ENCODE assay signal across 8 cellular contexts in the genomic region with DNA sequence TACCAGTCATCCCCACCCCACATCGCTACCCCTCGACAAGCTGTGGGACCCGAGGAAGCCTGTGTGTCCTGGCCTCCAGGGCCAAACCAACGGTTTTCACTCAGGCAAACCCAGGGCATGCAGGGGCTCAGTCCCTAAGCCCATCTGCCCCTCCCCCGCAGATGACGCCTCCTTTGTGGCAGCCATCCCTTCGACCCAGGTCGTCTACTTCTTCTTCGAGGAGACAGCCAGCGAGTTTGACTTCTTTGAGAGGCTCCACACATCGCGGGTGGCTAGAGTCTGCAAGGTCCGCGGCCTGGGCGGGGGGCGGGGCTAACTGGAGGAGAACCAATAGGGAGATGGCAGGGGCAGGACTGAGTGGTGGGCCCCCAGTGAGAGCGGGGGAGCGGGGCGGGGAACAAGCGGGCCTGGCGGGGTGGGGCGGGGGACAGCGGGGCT. TPM values are rescaled to one million over a fixed set of nuclear protein-coding genes. Genes with fewer than 3 reads are reported as not detected.
A peak's percentile ranks its signal among the peaks of the same experiment; 100 is the strongest.
DNase-seq lines count a peak whose midpoint lies in the region; ATAC-seq and TF ChIP-seq lines count a peak whose summit lies in the region.

No MANE protein-coding gene starts in this region.

- peaks cover 47% of the 10 kb centered on the region for H3K36me3 Mint-ChIP-seq in activated CD4-positive, alpha-beta T cell treated with anti-CD3 and anti-CD28 coated beads, Interleukin-2, amount 10 ng/mL, durations not matched to agents 7 days and 5 days (ENCODE audit: low read depth)

- no peak overlapping the region for H3K4me3 ChIP-seq in MM.1S (ENCODE audit: low read length)
- H3K4me3 ChIP-seq in OCI-LY7 (ENCODE audit: low read depth, low read length, poor library complexity, severe bottlenecking): no peak overlapping the region

- H3K27me3 ChIP-seq in MM.1S (replicated peaks; ENCODE audit: insufficient read depth, low read length): no peaks in the 10 kb centered on the region

- peak; percentile 65 for DNase-seq in MM.1S
- DNase-seq in activated CD4-positive, alpha-beta T cell treated with anti-CD3 and anti-CD28 coated beads, Interleukin-2, amount 10 ng/mL, durations not matched to agents 7 days and 5 days: peak; percentile 66
- peak; percentile 61 to 88 for DNase-seq in dermis microvascular lymphatic vessel endothelial cell (ENCODE audit: low read depth in 2 of 2)
- peak; percentile 84 to 92 for DNase-seq in lung microvascular endothelial cell (ENCODE audit: low read depth in 2 of 2)
- peak; percentile 78 to 81 for DNase-seq in stimulated activated CD4-positive, alpha-beta T cell treated with anti-CD3 and anti-CD28 coated beads, Interleukin-4, amount 100 ng/mL, for 48 hours (ENCODE audit: low read depth in 2 of 2)
- no peak for DNase-seq in HuH-7 (ENCODE audit: low spot score)
- DNase-seq in OCI-LY7 (ENCODE audit: low spot score): no peak

- H3K36me3 ChIP-seq in MM.1S (replicated peaks; ENCODE audit: insufficient read depth, low read length) (peaks cover 43% of the 10 kb centered on the region), OCI-LY7 (ENCODE audit: insufficient read depth, low read length) (peaks cover 86% of the 10 kb centered on the region)

- H4K20me1 ChIP-seq in MM.1S (ENCODE audit: insufficient read depth, low read length) (no peaks in the 10 kb centered on the region), OCI-LY7 (ENCODE audit: insufficient read depth, low read length) (no peaks in the 10 kb centered on the region)

- no peaks in the 10 kb centered on the region for H3K9me2 ChIP-seq in MM.1S (replicated peaks; ENCODE audit: insufficient read depth, low read length)
- no peaks in the 10 kb centered on the region for H3K9me2 ChIP-seq in OCI-LY7 (ENCODE audit: insufficient read depth, low read length)

- H3K9me3 ChIP-seq in MM.1S (replicated peaks; ENCODE audit: insufficient read depth, low read length): no peaks in the 10 kb centered on the region
- H3K9me3 ChIP-seq in OCI-LY7 (ENCODE audit: low read length): peaks cover 8% of the 10 kb centered on the region; the same call in 1 of the 2 replicates

- no peak for TF ChIP-seq CTCF in MM.1S (IDR thresholded peaks at IDR 0.05; ENCODE audit: low read length)
- no peak for TF ChIP-seq CTCF in OCI-LY7 (conservative IDR thresholded peaks at IDR 0.05; ENCODE audit: low read length)

- intact Hi-C loops in OCI-LY7 (cut with micrococcal nuclease; ENCODE audit: unreplicated experiment): no loop called here

- H3K9ac ChIP-seq in MM.1S (ENCODE audit: low read length): peak overlapping the region; percentile 45

- H3F3A ChIP-seq in MM.1S (ENCODE audit: insufficient read depth, low read length): peaks cover 84% of the 10 kb centered on the region

- peak overlapping the region; percentile 55 for H3K4me3 Mint-ChIP-seq in activated CD4-positive, alpha-beta T cell treated with anti-CD3 and anti-CD28 coated beads, Interleukin-2, amount 10 ng/mL, durations not matched to agents 7 days and 5 days

- H3K27ac ChIP-seq in MM.1S (ENCODE audit: low read length) (peak overlapping the region; percentile 91), OCI-LY7 (ENCODE audit: low read depth, low read length, poor library complexity, severe bottlenecking) (no peak overlapping the region)

- H3K27me3 Mint-ChIP-seq in activated CD4-positive, alpha-beta T cell treated with anti-CD3 and anti-CD28 coated beads, Interleukin-2, amount 10 ng/mL, durations not matched to agents 7 days and 5 days: no peaks in the 10 kb centered on the region

- H3K79me2 ChIP-seq in MM.1S (ENCODE audit: low read length) (peaks cover 86% of the 10 kb centered on the region), OCI-LY7 (ENCODE audit: insufficient read depth, low read depth, low read length) (peaks cover 37% of the 10 kb centered on the region)

- peak overlapping the region; percentile 28 for H3K4me2 ChIP-seq in MM.1S (ENCODE audit: low read depth, low read length)
- no peak overlapping the region for H3K4me2 ChIP-seq in OCI-LY7 (ENCODE audit: low read length)

- H3K4me1 ChIP-seq in MM.1S (ENCODE audit: low read length) (peaks cover 70% of the 10 kb centered on the region), OCI-LY7 (ENCODE audit: insufficient read depth, low read length, poor library complexity, severe bottlenecking) (peaks cover 50% of the 10 kb centered on the region)

- BruUV-seq in OCI-LY7 (replicated peaks; lab: Mats Ljungman, UMichigan): no TSS peak

- POLR2A ChIA-PET in activated CD4-positive, alpha-beta T cell treated with anti-CD3 and anti-CD28 coated beads, Interleukin-2, amount 10 ng/mL, durations not matched to agents 7 days and 5 days (lab: Charles Lee): no interaction called here
- POLR2A ChIA-PET in OCI-LY7 (lab: Charles Lee): interaction anchor here (0.8 to 1.6 kb wide), 2 partner anchors 10 to 12 kb away, joined by 4 read pairs; no protein-coding TSS in a partner anchor

- H3K4me1 Mint-ChIP-seq in activated CD4-positive, alpha-beta T cell treated with anti-CD3 and anti-CD28 coated beads, Interleukin-2, amount 10 ng/mL, durations not matched to agents 7 days and 5 days: peaks cover 60% of the 10 kb centered on the region

- no peak for ATAC-seq in HG03342 (IDR thresholded peaks at IDR 0.05; ENCODE audit: unreplicated experiment)

- CTCF ChIA-PET in activated CD4-positive, alpha-beta T cell treated with anti-CD3 and anti-CD28 coated beads, Interleukin-2, amount 10 ng/mL, durations not matched to agents 7 days and 5 days (lab: Charles Lee): interaction anchor here (1.4 to 2.1 kb wide), 5 partner anchors 9 to 38 kb away, joined by 3 to 4 read pairs (median 4); no protein-coding TSS in a partner anchor
- CTCF ChIA-PET in OCI-LY7 (lab: Charles Lee; ENCODE audit: unreplicated experiment): no interaction called here

- no peak overlapping the region for H2AFZ ChIP-seq in MM.1S (ENCODE audit: low read length)
- H2AFZ ChIP-seq in OCI-LY7 (ENCODE audit: low read length): no peak overlapping the region

- H3K9me3 Mint-ChIP-seq in activated CD4-positive, alpha-beta T cell treated with anti-CD3 and anti-CD28 coated beads, Interleukin-2, amount 10 ng/mL, durations not matched to agents 7 days and 5 days: peaks cover 7% of the 10 kb centered on the region

- H3K27ac Mint-ChIP-seq in activated CD4-positive, alpha-beta T cell treated with anti-CD3 and anti-CD28 coated beads, Interleukin-2, amount 10 ng/mL, durations not matched to agents 7 days and 5 days: peak overlapping the region; percentile 79

RNA-seq across cellular contexts. Expression of a gene that starts 7.4 kb away (rescaled TPM):
- 10 to 100 TPM; 35.3 to 37.8 TPM for total RNA-seq in activated CD4-positive, alpha-beta T cell treated with anti-CD3 and anti-CD28 coated beads, Interleukin-2, amount 10 ng/mL, durations not matched to agents 7 days and 5 days
- 0.39 and 0.51 TPM in 2 replicates for total RNA-seq in dermis microvascular lymphatic vessel endothelial cell
- 0.20 and 0.44 TPM in 2 replicates for total RNA-seq in lung microvascular endothelial cell
- 77.8 and 81.2 TPM in 2 replicates for total RNA-seq in OCI-LY7 (2014; rRNA removed; shearing (Covaris generic))
- 196 and 205 TPM in 2 replicates for total RNA-seq in OCI-LY7 (2022)

RNA-seq across cellular contexts. Expression of a gene that starts 33.1 kb away (rescaled TPM):
- total RNA-seq in activated CD4-positive, alpha-beta T cell treated with anti-CD3 and anti-CD28 coated beads, Interleukin-2, amount 10 ng/mL, durations not matched to agents 7 days and 5 days: 10 to 100 TPM; 27.5 to 28.0 TPM
- 9.0 and 15.6 TPM in 2 replicates for total RNA-seq in dermis microvascular lymphatic vessel endothelial cell
- total RNA-seq in lung microvascular endothelial cell: 7.0 and 9.3 TPM in 2 replicates
- total RNA-seq in OCI-LY7 (2014; rRNA removed; shearing (Covaris generic)): 8.5 and 11.0 TPM in 2 replicates
- 22.5 and 26.1 TPM in 2 replicates for total RNA-seq in OCI-LY7 (2022)

RNA-seq across cellular contexts. Expression of a gene that starts 46.3 kb away (rescaled TPM):
- 10 to 100 TPM; 38.3 to 43.5 TPM for total RNA-seq in activated CD4-positive, alpha-beta T cell treated with anti-CD3 and anti-CD28 coated beads, Interleukin-2, amount 10 ng/mL, durations not matched to agents 7 days and 5 days
- total RNA-seq in dermis microvascular lymphatic vessel endothelial cell (402 and 626 TPM in 2 replicates), lung microvascular endothelial cell (187 and 399 TPM in 2 replicates), OCI-LY7 (2022) (5.0 and 6.5 TPM in 2 replicates)
- 12.9 and 14.3 TPM in 2 replicates for total RNA-seq in OCI-LY7 (2014; rRNA removed; shearing (Covaris generic))

RNA-seq across cellular contexts. Expression of a gene that starts 52.0 kb away (rescaled TPM):
- 10 to 100 TPM; 72.8 to 73.4 TPM for total RNA-seq in activated CD4-positive, alpha-beta T cell treated with anti-CD3 and anti-CD28 coated beads, Interleukin-2, amount 10 ng/mL, durations not matched to agents 7 days and 5 days
- total RNA-seq in dermis microvascular lymphatic vessel endothelial cell (52.0 and 70.2 TPM in 2 replicates), lung microvascular endothelial cell (39.9 and 45.8 TPM in 2 replicates), OCI-LY7 (2022) (67.5 and 75.5 TPM in 2 replicates)
- 82.5 and 88.3 TPM in 2 replicates for total RNA-seq in OCI-LY7 (2014; rRNA removed; shearing (Covaris generic))

Comparison
In these comparisons a context has a peak if more than half of its experiments do, and no peak if none do; other contexts are left out.
1. DNase-seq: peak in MM.1S (single experiment), activated CD4-positive, alpha-beta T cell treated with anti-CD3 and anti-CD28 coated beads, Interleukin-2, amount 10 ng/mL, durations not matched to agents 7 days and 5 days (single experiment), dermis microvascular lymphatic vessel endothelial cell (2 of 2), lung microvascular endothelial cell (2 of 2) and stimulated activated CD4-positive, alpha-beta T cell treated with anti-CD3 and anti-CD28 coated beads, Interleukin-4, amount 100 ng/mL, for 48 hours (2 of 2); none in HuH-7 (single experiment) and OCI-LY7 (single experiment).
2. RNA of a gene that starts 7.4 kb away (total RNA-seq): 77.8 to 205 TPM in OCI-LY7 and 35.3 to 37.8 TPM in activated CD4-positive, alpha-beta T cell treated with anti-CD3 and anti-CD28 coated beads, Interleukin-2, amount 10 ng/mL, durations not matched to agents 7 days and 5 days; 0.39 to 0.51 TPM in dermis microvascular lymphatic vessel endothelial cell and 0.20 to 0.44 TPM in lung microvascular endothelial cell; every median in the first group is over 10 times any median in the second.